1 cellular context compared by ENCODE assay signal in the genomic region with DNA sequence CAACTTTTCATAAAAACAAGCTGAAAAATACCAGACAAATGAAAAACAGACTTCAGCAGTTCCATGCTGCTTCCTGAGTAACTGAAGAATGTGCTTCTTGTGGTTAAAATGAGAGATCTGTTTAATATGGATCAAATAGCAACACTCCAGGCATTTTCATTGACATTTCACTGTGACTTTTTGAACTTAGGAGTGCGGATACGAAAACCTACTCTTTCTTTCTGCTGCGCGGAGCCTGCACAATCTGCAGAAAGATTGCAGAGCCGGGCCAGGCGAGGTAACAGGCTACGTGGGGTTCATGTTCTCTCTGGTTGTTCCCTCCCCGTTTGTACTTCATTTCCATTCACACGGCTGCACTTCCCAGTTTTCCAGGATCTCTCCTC.
TF ChIP-seq lines count a peak whose summit lies in the region.

No MANE protein-coding gene starts in this region.

TF ChIP-seq in endothelial cell of umbilical vein, 7 proteins besides CTCF, POLR2A, EP300 and RAD21 (continued from another document):
- TF ChIP-seq MYC (IDR thresholded peaks at IDR 0.05; ENCODE audit: low read depth, low read length) (no peak), GATA2 (IDR thresholded peaks at IDR 0.05; ENCODE audit: insufficient read depth, insufficient read length, low read depth, low read length) (no peak), JUN (IDR thresholded peaks at IDR 0.05; ENCODE audit: borderline replicate concordance, insufficient read depth, insufficient read length, low read depth) (no peak), POLR2AphosphoS5 (IDR thresholded peaks at IDR 0.05; ENCODE audit: insufficient read depth, low read depth, low read length) (no peak)
- TF ChIP-seq, protein P1, sequence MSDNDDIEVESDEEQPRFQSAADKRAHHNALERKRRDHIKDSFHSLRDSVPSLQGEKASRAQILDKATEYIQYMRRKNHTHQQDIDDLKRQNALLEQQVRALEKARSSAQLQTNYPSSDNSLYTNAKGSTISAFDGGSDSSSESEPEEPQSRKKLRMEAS (IDR thresholded peaks at IDR 0.05; ENCODE audit: insufficient read depth, insufficient read length), result no peak
